28 cellular contexts compared by ENCODE assay signal in the genomic region with DNA sequence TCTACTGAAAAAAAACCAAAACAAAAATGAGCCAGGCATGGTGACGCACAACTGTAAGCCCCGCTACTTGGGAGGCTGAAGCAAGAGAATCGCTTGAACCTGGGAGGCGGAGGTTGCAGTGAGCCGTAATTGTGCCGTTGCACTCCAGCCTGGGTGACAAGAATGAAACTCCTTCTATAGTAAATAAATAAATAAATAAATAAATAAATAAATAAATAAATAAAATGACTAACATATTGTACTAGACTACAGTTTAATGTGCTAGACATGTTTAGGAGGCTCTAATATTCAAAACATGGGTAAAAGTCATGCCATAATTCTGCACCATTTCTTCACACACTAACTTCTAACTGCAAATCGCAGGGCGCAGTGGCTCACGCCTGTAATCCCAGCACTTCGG.
"Had no signal": no experiment of that assay in that cellular context is flagged by ENCODE, and none has a peak within 500 bp of the region (broad histone marks: within the 10 kb centered on the region; RNA-seq: fewer than 3 reads in every experiment).

No MANE protein-coding gene starts in this region.

- H3K4me3 ChIP-seq: colonic mucosa, coronary artery, dorsolateral prefrontal cortex, esophagus muscularis mucosa, esophagus squamous epithelium, gastrocnemius medialis, gastroesophageal sphincter, heart left ventricle, heart right ventricle, hepatocyte had no signal

- H3K9me3 Mint-ChIP-seq: dendritic cell treated with granulocyte-macrophage colony-stimulating factor and Interleukin-4, amounts not matched to agents 40 ng/mL and 50 ng/mL, for 4 days; effector memory CD8-positive, alpha-beta T cell; endodermal cell had no signal

- H3K27me3 ChIP-seq: colonic mucosa, esophagus muscularis mucosa, esophagus squamous epithelium, foreskin keratinocyte, gastrocnemius medialis, gastroesophageal sphincter, heart right ventricle, hepatocyte had no signal

- H3K79me2 ChIP-seq: hepatocyte had no signal

- FAIRE-seq: endometrium, endothelial cell of umbilical vein, frontal cortex had no signal

- H3K9me3 ChIP-seq: colonic mucosa, esophagus muscularis mucosa, esophagus squamous epithelium, gastrocnemius medialis, gastroesophageal sphincter, heart left ventricle, heart right ventricle had no signal

- H3K4me3 Mint-ChIP-seq: dendritic cell treated with granulocyte-macrophage colony-stimulating factor and Interleukin-4, amounts not matched to agents 40 ng/mL and 50 ng/mL, for 4 days; effector memory CD8-positive, alpha-beta T cell; endodermal cell had no signal

- DNase-seq: colonic mucosa; cortex of kidney; dermis blood vessel endothelial cell; dorsolateral prefrontal cortex; effector CD4-positive, alpha-beta T cell; effector CD8-positive, alpha-beta T cell; effector memory CD4-positive, alpha-beta T cell; effector memory CD8-positive, alpha-beta T cell; endodermal cell; erythroblast; esophagus squamous epithelium; foreskin fibroblast; foreskin keratinocyte; gastrocnemius medialis; glutamatergic neuron; head of caudate nucleus; heart left ventricle; heart right ventricle had no signal

- H3K27ac Mint-ChIP-seq: dendritic cell treated with granulocyte-macrophage colony-stimulating factor and Interleukin-4, amounts not matched to agents 40 ng/mL and 50 ng/mL, for 4 days; effector memory CD8-positive, alpha-beta T cell; endodermal cell had no signal

- H3K4me2 ChIP-seq: hepatocyte had no signal

- H3K36me3 ChIP-seq: colonic mucosa, esophagus muscularis mucosa, esophagus squamous epithelium, gastrocnemius medialis, gastroesophageal sphincter, heart left ventricle, heart right ventricle had no signal

- ATAC-seq: effector memory CD8-positive, alpha-beta T cell; esophagus mucosa; foreskin keratinocyte; gastrocnemius medialis; gastroesophageal sphincter; heart left ventricle; heart right ventricle had no signal

- H3K4me1 ChIP-seq: colonic mucosa, esophagus muscularis mucosa, esophagus squamous epithelium, foreskin keratinocyte, gastrocnemius medialis, gastroesophageal sphincter, heart left ventricle, heart right ventricle had no signal

- H2AFZ ChIP-seq: hepatocyte had no signal

- H3K27ac ChIP-seq: colonic mucosa, coronary artery, dorsolateral prefrontal cortex, epithelial cell of prostate, esophagus muscularis mucosa, esophagus squamous epithelium, foreskin keratinocyte, gastrocnemius medialis, gastroesophageal sphincter, heart left ventricle, heart right ventricle, hepatocyte had no signal

- H3K27me3 Mint-ChIP-seq: dendritic cell treated with granulocyte-macrophage colony-stimulating factor and Interleukin-4, amounts not matched to agents 40 ng/mL and 50 ng/mL, for 4 days had no signal

- H3K4me1 Mint-ChIP-seq: endodermal cell had no signal
